In genomic region chrX:153902388-153902787, GRCh38 we compare ENCODE assay signal across 23 cellular contexts. TPM values are rescaled to one million over a fixed set of nuclear protein-coding genes. Genes with fewer than 3 reads are reported as not detected.
DNase-seq lines count a peak whose midpoint lies in the region; ATAC-seq, FAIRE-seq and TF ChIP-seq lines count a peak whose summit lies in the region.
"Had no signal": no experiment of that assay in that cellular context is flagged by ENCODE, and none has a peak within 500 bp of the region (broad histone marks: within the 10 kb centered on the region; RNA-seq: fewer than 3 reads in every experiment).

No MANE protein-coding gene starts in this region.

- no peak overlapping the region for H2AFZ ChIP-seq in OCI-LY7 (ENCODE audit: low read length)
- no peak overlapping the region for H2AFZ ChIP-seq in endothelial cell of umbilical vein (ENCODE audit: low read depth, low read length)

- DNase-seq in NCI-H1092 treated with DMSO at 0.1 percent for 48 hours (lab: John Stamatoyannopoulos, UW), result peak; percentile 31
- DNase-seq in NCI-H1092 (lab: John Stamatoyannopoulos, UW), result no peak
- DNase-seq in ELR (ENCODE audit: low read depth), result peak; percentile 54
- no peak for DNase-seq in OCI-LY7 (ENCODE audit: low spot score)
- peak; percentile 2 for DNase-seq in endothelial cell of umbilical vein (ENCODE audit: low read depth, low spot score)
- DNase-seq in spleen, result no peak
- DNase-seq in T-cell, result no peak
- DNase-seq: activated CD4-positive, alpha-beta T cell treated with anti-CD3 and anti-CD28 coated beads for 36 hours; activated effector memory CD4-positive, alpha-beta T cell treated with Interleukin-2 at 50 U/mL for 16 hours; esophagus squamous epithelium; left cardiac atrium; NCI-H1048; NCI-H2107; stimulated activated CD4-positive, alpha-beta T cell treated with anti-CD3 and anti-CD28 coated beads, Interleukin-4, amount 100 ng/mL, for 24 hours had no signal

- TF ChIP-seq CTCF in OCI-LY7 (conservative IDR thresholded peaks at IDR 0.05; ENCODE audit: low read length) (no peak), endothelial cell of umbilical vein (IDR thresholded peaks at IDR 0.05; ENCODE audit: extremely low read depth in 1 of 2, insufficient read depth in 1 of 2, low read depth in 1 of 2, low read length in 2 of 2) (no peak), spleen (IDR thresholded peaks at IDR 0.05 in 8 of 11, conservative IDR thresholded peaks at IDR 0.05 in 3 of 11) (no peak)

- peaks cover 44 to 48% (median 47%) of the 10 kb centered on the region in 3 donors for H3K4me1 Mint-ChIP-seq in T-cell

- H3K9me2 ChIP-seq in OCI-LY7 (ENCODE audit: insufficient read depth, low read length), result no peaks in the 10 kb centered on the region

- peak overlapping the region in 1 of 3 donors; percentile 56 for H3K4me3 Mint-ChIP-seq in T-cell
- H3K4me3 Mint-ChIP-seq: activated CD4-positive, alpha-beta T cell treated with anti-CD3 and anti-CD28 coated beads for 36 hours had no signal

- H3K27ac ChIP-seq in OCI-LY7 (ENCODE audit: low read depth, low read length, poor library complexity, severe bottlenecking) (peak overlapping the region; percentile 65), endothelial cell of umbilical vein (ENCODE audit: insufficient read depth, low read depth, low read length) (no peak overlapping the region), spleen (peak overlapping the region in 1 of 8 donors; percentile 7)
- H3K27ac ChIP-seq: 22Rv1, esophagus squamous epithelium, prostate gland had no signal

- H4K20me1 ChIP-seq in OCI-LY7 (ENCODE audit: insufficient read depth, low read length), result no peaks in the 10 kb centered on the region
- no peaks in the 10 kb centered on the region for H4K20me1 ChIP-seq in endothelial cell of umbilical vein (replicated peaks; ENCODE audit: control insufficient read depth, extremely low read depth, insufficient read depth, low read length)

- intact Hi-C loops in OCI-LY7 (cut with micrococcal nuclease; ENCODE audit: unreplicated experiment), result no loop called here
- intact Hi-C loops in endothelial cell of umbilical vein (cut with micrococcal nuclease), result no loop called here
- intact Hi-C loops in spleen (cut with DNase I; ENCODE audit: low total_unique reads), result no loop called here

- H3K9ac ChIP-seq in endothelial cell of umbilical vein (replicated peaks; ENCODE audit: extremely low read depth, insufficient read depth, low read length), result no peak overlapping the region

- ATAC-seq in T-cell (replicated peaks in 1 of 4), result no peak
- no peak for ATAC-seq in GM18511 (IDR thresholded peaks at IDR 0.05; ENCODE audit: unreplicated experiment)
- ATAC-seq: activated CD4-positive, alpha-beta T cell treated with anti-CD3 and anti-CD28 coated beads for 36 hours; GM12878; HCT116; left cardiac atrium had no signal

- H3K9me3 ChIP-seq in OCI-LY7 (ENCODE audit: low read length) (no peaks in the 10 kb centered on the region), endothelial cell of umbilical vein (replicated peaks; ENCODE audit: control insufficient read depth, insufficient read depth, low read length) (no peaks in the 10 kb centered on the region), spleen (peaks cover 0 to 5% (median 0%) of the 10 kb centered on the region in 8 donors)
- H3K9me3 ChIP-seq: esophagus squamous epithelium, prostate gland had no signal

- CTCF ChIA-PET in OCI-LY7 (lab: Charles Lee; ENCODE audit: unreplicated experiment), result no interaction called here
- CTCF ChIA-PET in endothelial cell of umbilical vein (lab: Charles Lee), result interaction anchor here (1.0 kb wide), 1 partner anchor 19 kb away, joined by 3 read pairs; no protein-coding TSS in a partner anchor
- CTCF ChIA-PET in T-cell (lab: Charles Lee), result no interaction called here

- WGBS in spleen, 5 donors, result 42 to 66% (median 55%) methylated on average over 7 to 10 of the region's 10 CpGs

- H3K27ac Mint-ChIP-seq in T-cell, result peak overlapping the region in 1 of 2 donors; percentile 58

- H3K9me1 ChIP-seq in endothelial cell of umbilical vein (replicated peaks; ENCODE audit: control insufficient read depth, extremely low read depth, insufficient read depth, low read length), result no peaks in the 10 kb centered on the region

- H3K4me2 ChIP-seq in OCI-LY7 (ENCODE audit: low read length), result no peak overlapping the region
- no peak overlapping the region for H3K4me2 ChIP-seq in endothelial cell of umbilical vein (ENCODE audit: insufficient read depth, low read length)
- H3K4me2 ChIP-seq: smooth muscle cell had no signal

- H3K27me3 ChIP-seq in endothelial cell of umbilical vein (ENCODE audit: control insufficient read depth in 2 of 2, insufficient read depth in 2 of 2, low read length in 2 of 2) (peaks cover 0 to 5% of the 10 kb centered on the region in 2 experiments), spleen (replicated peaks in 1 of 7) (no peaks in the 10 kb centered on the region)
- H3K27me3 ChIP-seq: esophagus squamous epithelium had no signal

- dilution Hi-C loops in endothelial cell of umbilical vein (cut with MboI; ENCODE audit: extremely low pct_ligation_motif_present, low sequenced_read_pairs), result no loop called here

- H3K36me3 ChIP-seq in OCI-LY7 (ENCODE audit: insufficient read depth, low read length), result no peaks in the 10 kb centered on the region
- no peaks in the 10 kb centered on the region for H3K36me3 ChIP-seq in endothelial cell of umbilical vein (ENCODE audit: control insufficient read depth in 2 of 2, extremely low read depth in 1 of 2, insufficient read depth in 2 of 2, low read length in 2 of 2)
- H3K36me3 ChIP-seq in spleen, result peaks cover 0 to 7% (median 0%) of the 10 kb centered on the region in 6 donors
- H3K36me3 ChIP-seq: esophagus squamous epithelium, prostate gland had no signal

- no peaks in the 10 kb centered on the region for H3K79me2 ChIP-seq in OCI-LY7 (ENCODE audit: insufficient read depth, low read depth, low read length)
- H3K79me2 ChIP-seq in endothelial cell of umbilical vein (ENCODE audit: control insufficient read depth, insufficient read depth, low read length), result no peaks in the 10 kb centered on the region

- FAIRE-seq in endothelial cell of umbilical vein (lab: Jason Lieb, UNC), result no peak
- FAIRE-seq: D721Med, GM12878 had no signal

- H3K27me3 Mint-ChIP-seq in T-cell, result peaks cover 0 to 17% of the 10 kb centered on the region in 2 donors
- H3K27me3 Mint-ChIP-seq: activated CD4-positive, alpha-beta T cell treated with anti-CD3 and anti-CD28 coated beads for 36 hours had no signal

- H3K4me1 ChIP-seq in OCI-LY7 (ENCODE audit: insufficient read depth, low read length, poor library complexity, severe bottlenecking) (peaks cover 43% of the 10 kb centered on the region), endothelial cell of umbilical vein (ENCODE audit: control insufficient read depth, extremely low read depth, insufficient read depth, low read length) (no peaks in the 10 kb centered on the region), spleen (peaks cover 12 to 70% (median 51%) of the 10 kb centered on the region in 6 donors)
- H3K4me1 ChIP-seq: prostate gland had no signal

- H3K4me3 ChIP-seq in OCI-LY7 (ENCODE audit: low read depth, low read length, poor library complexity, severe bottlenecking) (no peak overlapping the region), endothelial cell of umbilical vein (replicated peaks in 1 of 3; ENCODE audit: insufficient read depth in 1 of 3, low read depth in 1 of 3, low read length in 3 of 3) (no peak overlapping the region), spleen (no peak overlapping the region)
- H3K4me3 ChIP-seq: esophagus squamous epithelium, GM12878, prostate gland, SK-N-MC, smooth muscle cell had no signal

- TF ChIP-seq POLR2A in endothelial cell of umbilical vein (IDR thresholded peaks at IDR 0.05; ENCODE audit: low read depth, low read length) (no peak), spleen (IDR thresholded peaks at IDR 0.05) (no peak)

- no peaks in the 10 kb centered on the region for H3K36me3 Mint-ChIP-seq in T-cell

- POLR2A ChIA-PET in OCI-LY7 (lab: Charles Lee), result no interaction called here
- POLR2A ChIA-PET in endothelial cell of umbilical vein (lab: Charles Lee), result no interaction called here
- POLR2A ChIA-PET in T-cell (lab: Charles Lee), result no interaction called here

- no TSS peak for BruUV-seq in OCI-LY7 (replicated peaks; lab: Mats Ljungman, UMichigan)
- BruUV-seq in endothelial cell of umbilical vein (replicated peaks; lab: Mats Ljungman, UMichigan), result no TSS peak

- H3K9me3 Mint-ChIP-seq in T-cell, result no peaks in the 10 kb centered on the region

RNA-seq across cellular contexts. Expression of gene AVPR2, which starts 2.1 kb away (rescaled TPM):
- 0.09 TPM in 1 of 2 replicates, not detected in the other for total RNA-seq in OCI-LY7 (2014; rRNA removed; shearing (Covaris generic))
- total RNA-seq in OCI-LY7 (2022) (0.46 TPM in 1 of 2 replicates, not detected in the other), endothelial cell of umbilical vein (not detected in 2 replicates), spleen (under 1 TPM in 1 of 7 donors, not detected in 6; 0.52 TPM), T-cell (not detected)
- polyA plus RNA-seq in endothelial cell of umbilical vein (not detected in 2 replicates), spleen (under 1 TPM; 0.22 to 0.77 (median 0.26) TPM)
- not detected in 2 replicates for polyA plus RNA-seq in endothelial cell of umbilical vein (2011; cell fraction: cytosol; rRNA removed)
- polyA plus RNA-seq in endothelial cell of umbilical vein (2011; cell fraction: nucleus; rRNA removed), result not detected in 2 replicates
- not detected in 2 replicates for polyA plus RNA-seq in endothelial cell of umbilical vein (2012)
- not detected in 2 replicates for polyA minus RNA-seq in endothelial cell of umbilical vein
- not detected for polyA minus RNA-seq in endothelial cell of umbilical vein (2011; cell fraction: cytosol; rRNA and poly(A)+ RNA removed)
- polyA minus RNA-seq in endothelial cell of umbilical vein (2011; cell fraction: nucleus; rRNA and poly(A)+ RNA removed), result not detected in 2 replicates
- total RNA-seq: activated CD4-positive, alpha-beta T cell treated with anti-CD3 and anti-CD28 coated beads for 36 hours; GM12878; smooth muscle cell had no signal
- polyA plus RNA-seq: neural cell, smooth muscle cell had no signal

RNA-seq across cellular contexts. Expression of gene L1CAM, which starts 16.4 kb away (rescaled TPM):
- not detected in 2 replicates for total RNA-seq in OCI-LY7 (2014; rRNA removed; shearing (Covaris generic))
- total RNA-seq in OCI-LY7 (2022) (not detected in 2 replicates), endothelial cell of umbilical vein (not detected in 2 replicates), spleen (1 to 10 TPM; 1.2 to 5.1 (median 2.2) TPM), T-cell (1 to 10 TPM; 1.4 to 6.0 (median 4.0) TPM)
- polyA plus RNA-seq in endothelial cell of umbilical vein (0.01 and 0.02 TPM in 2 replicates), spleen (1 to 10 TPM; 1.6 to 3.4 (median 3.2) TPM)
- polyA plus RNA-seq in endothelial cell of umbilical vein (2011; cell fraction: cytosol; rRNA removed), result 0.07 and 0.08 TPM in 2 replicates
- polyA plus RNA-seq in endothelial cell of umbilical vein (2011; cell fraction: nucleus; rRNA removed), result 0.08 TPM in 1 of 2 replicates, not detected in the other
- polyA plus RNA-seq in endothelial cell of umbilical vein (2012), result 0.14 and 0.16 TPM in 2 replicates
- 0.11 TPM in 1 of 2 replicates, not detected in the other for polyA minus RNA-seq in endothelial cell of umbilical vein
- 100 TPM for polyA minus RNA-seq in endothelial cell of umbilical vein (2011; cell fraction: cytosol; rRNA and poly(A)+ RNA removed)
- polyA minus RNA-seq in endothelial cell of umbilical vein (2011; cell fraction: nucleus; rRNA and poly(A)+ RNA removed), result 0.10 and 0.43 TPM in 2 replicates

RNA-seq across cellular contexts. Expression of gene ARHGAP4, which starts 23.7 kb away (rescaled TPM):
- total RNA-seq in OCI-LY7 (2014; rRNA removed; shearing (Covaris generic)), result 126 and 127 TPM in 2 replicates
- total RNA-seq in OCI-LY7 (2022) (119 and 128 TPM in 2 replicates), endothelial cell of umbilical vein (31.9 and 33.3 TPM in 2 replicates), spleen (100 to 1,000 TPM; 176 to 317 (median 236) TPM), T-cell (100 to 1,000 TPM; 420 to 485 (median 468) TPM)
- polyA plus RNA-seq in endothelial cell of umbilical vein (20.9 and 24.5 TPM in 2 replicates), spleen (100 to 1,000 TPM; 297 to 713 (median 635) TPM)
- 8.0 and 11.2 TPM in 2 replicates for polyA plus RNA-seq in endothelial cell of umbilical vein (2011; cell fraction: cytosol; rRNA removed)
- polyA plus RNA-seq in endothelial cell of umbilical vein (2011; cell fraction: nucleus; rRNA removed), result 100 and 121 TPM in 2 replicates
- 8.5 and 13.1 TPM in 2 replicates for polyA plus RNA-seq in endothelial cell of umbilical vein (2012)
- polyA minus RNA-seq in endothelial cell of umbilical vein, result 9.0 and 20.8 TPM in 2 replicates
- not detected for polyA minus RNA-seq in endothelial cell of umbilical vein (2011; cell fraction: cytosol; rRNA and poly(A)+ RNA removed)
- 24.9 and 33.5 TPM in 2 replicates for polyA minus RNA-seq in endothelial cell of umbilical vein (2011; cell fraction: nucleus; rRNA and poly(A)+ RNA removed)

RNA-seq across cellular contexts. Expression of gene NAA10, which starts 32.4 kb away (rescaled TPM):
- 77.5 and 82.7 TPM in 2 replicates for total RNA-seq in OCI-LY7 (2014; rRNA removed; shearing (Covaris generic))
- 90.5 and 105 TPM in 2 replicates for total RNA-seq in OCI-LY7 (2022)
- total RNA-seq in endothelial cell of umbilical vein, result 143 and 144 TPM in 2 replicates
- 141 and 169 TPM in 2 replicates for polyA plus RNA-seq in endothelial cell of umbilical vein
- polyA plus RNA-seq in endothelial cell of umbilical vein (2011; cell fraction: cytosol; rRNA removed), result 183 and 186 TPM in 2 replicates
- 181 and 188 TPM in 2 replicates for polyA plus RNA-seq in endothelial cell of umbilical vein (2011; cell fraction: nucleus; rRNA removed)
- polyA plus RNA-seq in endothelial cell of umbilical vein (2012), result 142 and 148 TPM in 2 replicates
- 53.2 and 57.4 TPM in 2 replicates for polyA minus RNA-seq in endothelial cell of umbilical vein
- 62.0 TPM for polyA minus RNA-seq in endothelial cell of umbilical vein (2011; cell fraction: cytosol; rRNA and poly(A)+ RNA removed)
- 30.4 and 32.5 TPM in 2 replicates for polyA minus RNA-seq in endothelial cell of umbilical vein (2011; cell fraction: nucleus; rRNA and poly(A)+ RNA removed)
- 10 to 100 TPM; 56.4 to 89.1 (median 85.5) TPM for total RNA-seq in spleen
- polyA plus RNA-seq in spleen, result 100 to 1,000 TPM; 123 to 174 (median 168) TPM
- 10 to 100 TPM; 53.3 to 98.2 (median 80.0) TPM for total RNA-seq in T-cell

RNA-seq across cellular contexts. Expression of gene RENBP, which starts 42.1 kb away (rescaled TPM):
- 2.8 and 3.6 TPM in 2 replicates for total RNA-seq in OCI-LY7 (2014; rRNA removed; shearing (Covaris generic))
- total RNA-seq in OCI-LY7 (2022) (6.2 and 6.8 TPM in 2 replicates), endothelial cell of umbilical vein (6.2 and 8.0 TPM in 2 replicates), spleen (100 to 1,000 TPM in 1 of 7 donors, 10 to 100 TPM in 6; 42.0 to 105 (median 63.6) TPM), T-cell (10 to 100 TPM; 10.2 to 23.5 (median 19.5) TPM)
- polyA plus RNA-seq in endothelial cell of umbilical vein (16.0 and 16.2 TPM in 2 replicates), spleen (10 to 100 TPM; 44.3 to 91.3 (median 47.9) TPM)
- 5.4 and 7.2 TPM in 2 replicates for polyA plus RNA-seq in endothelial cell of umbilical vein (2011; cell fraction: cytosol; rRNA removed)
- polyA plus RNA-seq in endothelial cell of umbilical vein (2011; cell fraction: nucleus; rRNA removed), result 18.0 and 23.3 TPM in 2 replicates
- 5.5 and 12.4 TPM in 2 replicates for polyA plus RNA-seq in endothelial cell of umbilical vein (2012)
- 5.5 and 13.2 TPM in 2 replicates for polyA minus RNA-seq in endothelial cell of umbilical vein
- polyA minus RNA-seq in endothelial cell of umbilical vein (2011; cell fraction: cytosol; rRNA and poly(A)+ RNA removed), result not detected
- polyA minus RNA-seq in endothelial cell of umbilical vein (2011; cell fraction: nucleus; rRNA and poly(A)+ RNA removed), result 5.1 and 5.9 TPM in 2 replicates
- total RNA-seq: smooth muscle cell had no signal

Comparison
In these comparisons a context has a peak if more than half of its experiments do, and no peak if none do; other contexts are left out.
1. DNase-seq: peak in NCI-H1092 treated with DMSO at 0.1 percent for 48 hours (single experiment), ELR (single experiment) and endothelial cell of umbilical vein (single experiment); none in NCI-H1092 (single experiment), OCI-LY7 (single experiment), spleen (single experiment) and T-cell (0 of 34).